ENCODE assay signal across 35 cellular contexts in the genomic region with DNA sequence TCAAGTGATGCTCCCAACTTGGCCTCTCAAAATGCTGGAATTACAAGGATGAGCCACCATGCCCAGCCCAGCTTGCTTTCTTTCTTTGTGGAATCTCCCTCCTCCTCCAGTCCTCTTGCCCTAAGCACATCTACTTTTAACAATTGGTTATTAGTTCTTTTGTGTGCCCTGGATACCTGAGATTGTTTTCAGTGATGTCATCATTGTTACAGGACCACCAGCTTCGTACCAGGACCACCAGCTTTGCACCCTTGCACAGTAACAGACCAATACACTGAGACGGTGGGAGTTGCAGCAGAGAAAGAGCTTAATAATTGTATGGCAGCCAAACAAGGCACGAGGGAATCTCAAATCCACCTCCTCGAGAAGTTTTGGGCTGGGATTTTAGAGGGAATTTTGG.
"Had no signal": no experiment of that assay in that cellular context is flagged by ENCODE, and none has a peak within 500 bp of the region (broad histone marks: within the 10 kb centered on the region; RNA-seq: fewer than 3 reads in every experiment).

No MANE protein-coding gene starts in this region.

- DNase-seq: Karpas-422, Kasumi-1, MG63, MM.1S, MV-4-11, NCI-H1048, NCI-H1092, NCI-H1092 treated with DMSO at 0.1 percent for 48 hours, NCI-H1105, NCI-H1105 treated with DMSO at 0.1 percent for 48 hours, NCI-H1417, NCI-H1417 treated with DMSO at 0.1 percent for 48 hours, NCI-H1436, NCI-H1436 treated with DMSO at 0.1 percent for 48 hours, NCI-H146, NCI-H1694, NCI-H187, NCI-H187 treated with DMSO at 0.1 percent for 48 hours, NCI-H1930, NCI-H2029, NCI-H2029 treated with DMSO at 0.1 percent for 48 hours, NCI-H2081, NCI-H2081 treated with DMSO at 0.1 percent for 48 hours, NCI-H2107, NCI-H2171, NCI-H2171 treated with DMSO at 0.1 percent for 48 hours, NCI-H2227 treated with DMSO at 0.1 percent for 48 hours, NCI-H226, NCI-H345, NCI-H446, NCI-H446 treated with DMSO at 0.1 percent for 48 hours, NCI-H510A, NCI-H510A treated with DMSO at 0.1 percent for 48 hours, NCI-H524, NCI-H524 treated with DMSO at 0.1 percent for 48 hours had no signal

- H3K27me3 ChIP-seq: MG63 had no signal

- H3K36me3 ChIP-seq: MG63 had no signal

- H3K4me3 ChIP-seq: MG63 had no signal
